ENCODE assay signal across 21 cellular contexts in the genomic region with DNA sequence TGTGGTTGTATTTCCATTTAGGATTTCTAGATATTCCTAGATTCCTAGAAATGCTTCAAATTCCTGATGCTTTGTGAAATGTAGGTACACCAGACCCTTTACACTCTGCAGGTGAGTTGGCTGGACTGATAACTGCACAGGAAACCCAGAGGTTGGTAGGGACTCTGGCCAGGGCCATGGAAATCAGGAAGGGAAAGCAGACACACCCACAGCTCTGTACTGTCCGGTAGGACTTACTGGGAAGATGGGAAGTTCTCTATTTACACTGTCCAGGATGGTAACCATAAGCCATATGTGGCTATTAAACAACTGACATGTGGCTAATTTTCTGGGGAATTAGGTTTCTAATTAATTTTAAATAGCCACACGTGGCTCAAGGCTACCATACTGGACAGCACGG.
"Had no signal": no experiment of that assay in that cellular context is flagged by ENCODE, and none has a peak within 500 bp of the region (broad histone marks: within the 10 kb centered on the region; RNA-seq: fewer than 3 reads in every experiment).

No MANE protein-coding gene starts in this region.

- H3K9me3 Mint-ChIP-seq: activated CD8-positive, alpha-beta T cell treated with anti-CD3 and anti-CD28 coated beads for 36 hours; activated naive CD4-positive, alpha-beta T cell treated with anti-CD3 and anti-CD28 coated beads for 36 hours; activated T-helper 1 cell treated with anti-CD3 and anti-CD28 coated beads, Interleukin-12 subunit alpha, Interleukin-12 subunit beta, Interleukin-2, Interleukin-4 antibody, amounts not matched to agents 30 ng/mL and 10 ng/mL and 1 ng/mL, durations not matched to agents 14 hours and 24 hours and 36 hours; naive B cell had no signal

- DNase-seq: activated CD8-positive, alpha-beta T cell treated with anti-CD3 and anti-CD28 coated beads for 36 hours; activated naive CD4-positive, alpha-beta T cell treated with anti-CD3 and anti-CD28 coated beads for 36 hours; adrenal gland; effector CD4-positive, alpha-beta T cell; esophagus squamous epithelium; glutamatergic neuron; hypothalamus; lower lobe of right lung; naive B cell; nucleus accumbens; posterior cingulate gyrus; retina; stimulated activated CD4-positive, alpha-beta T cell treated with anti-CD3 and anti-CD28 coated beads, Interleukin-2, amount 100 ng/mL, for 48 hours; stimulated activated naive CD4-positive, alpha-beta T cell; trophoblast cell; WERI-Rb-1 had no signal

- H3K4me3 Mint-ChIP-seq: activated CD8-positive, alpha-beta T cell treated with anti-CD3 and anti-CD28 coated beads for 36 hours; activated naive CD4-positive, alpha-beta T cell treated with anti-CD3 and anti-CD28 coated beads for 36 hours; activated T-helper 1 cell treated with anti-CD3 and anti-CD28 coated beads, Interleukin-12 subunit alpha, Interleukin-12 subunit beta, Interleukin-2, Interleukin-4 antibody, amounts not matched to agents 30 ng/mL and 10 ng/mL and 1 ng/mL, durations not matched to agents 14 hours and 24 hours and 36 hours had no signal

- H3K27me3 ChIP-seq: adrenal gland, cardiac muscle cell, esophagus squamous epithelium, suprapubic skin had no signal

- H3K4me1 ChIP-seq: lower lobe of right lung had no signal

- H3K36me3 ChIP-seq: cardiac muscle cell had no signal

- ATAC-seq: activated CD8-positive, alpha-beta T cell treated with anti-CD3 and anti-CD28 coated beads for 36 hours; lower lobe of right lung had no signal

- H3K9me3 ChIP-seq: adrenal gland, esophagus squamous epithelium, lower lobe of right lung, suprapubic skin had no signal

- H3K27ac Mint-ChIP-seq: activated naive CD4-positive, alpha-beta T cell treated with anti-CD3 and anti-CD28 coated beads for 36 hours; activated T-helper 1 cell treated with anti-CD3 and anti-CD28 coated beads, Interleukin-12 subunit alpha, Interleukin-12 subunit beta, Interleukin-2, Interleukin-4 antibody, amounts not matched to agents 30 ng/mL and 10 ng/mL and 1 ng/mL, durations not matched to agents 14 hours and 24 hours and 36 hours had no signal

- H3K27ac ChIP-seq: adrenal gland, cardiac muscle cell, coronary artery, lower lobe of right lung, SK-N-MC, suprapubic skin, WERI-Rb-1 had no signal

- H3K27me3 Mint-ChIP-seq: activated CD8-positive, alpha-beta T cell treated with anti-CD3 and anti-CD28 coated beads for 36 hours; naive B cell had no signal

- H3K4me3 ChIP-seq: adrenal gland, cardiac muscle cell, coronary artery, esophagus squamous epithelium, lower lobe of right lung, SK-N-MC, suprapubic skin had no signal
